1 cellular context compared by ENCODE assay signal in the genomic region with DNA sequence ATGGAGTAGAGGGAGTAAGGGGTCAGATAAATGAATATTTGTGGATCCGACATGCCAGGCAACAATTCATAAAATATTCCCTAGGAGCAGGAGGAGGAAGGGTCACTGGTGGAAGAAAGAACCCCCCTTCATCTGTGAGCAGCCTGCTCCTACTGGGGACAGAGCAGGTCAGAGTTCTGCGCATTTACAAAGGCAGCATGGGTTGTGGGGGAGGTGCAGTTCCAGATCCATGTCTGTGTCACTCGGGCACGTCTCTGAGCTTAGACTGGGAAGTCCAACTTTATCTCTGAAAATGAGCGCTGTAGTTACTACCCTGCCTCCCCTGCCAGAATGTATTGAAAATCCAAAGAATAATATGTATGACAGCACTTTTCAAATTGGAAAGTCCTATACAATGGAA.
TF ChIP-seq lines count a peak whose summit lies in the region.

No MANE protein-coding gene starts in this region.

TF ChIP-seq in SK-N-SH, 30 proteins besides CTCF, POLR2A, EP300 and RAD21 (continued from another document):
- TF ChIP-seq RXRA (IDR thresholded peaks at IDR 0.05; ENCODE audit: borderline replicate concordance, low read depth) = no peak
